Comparison of ENCODE assay signal across 8 cellular contexts in genomic region chr7:4683884-4684565, GRCh38. TPM values are rescaled to one million over a fixed set of nuclear protein-coding genes. Genes with fewer than 3 reads are reported as not detected.
DNase-seq lines count a peak whose midpoint lies in the region; ATAC-seq and TF ChIP-seq lines count a peak whose summit lies in the region.

No MANE protein-coding gene starts in this region.

- no peak overlapping the region for H2AFZ ChIP-seq in OCI-LY1 (ENCODE audit: low read length)

- H3K4me2 ChIP-seq in OCI-LY1 (ENCODE audit: low read length), result peak overlapping the region; percentile 83

- H3K9me2 ChIP-seq in OCI-LY1 (ENCODE audit: low read depth, low read length), result no peaks in the 10 kb centered on the region

- H3K36me3 ChIP-seq in OCI-LY1 (ENCODE audit: insufficient read depth, low read length) (peaks cover 9% of the 10 kb centered on the region; the same call in 1 of the 2 replicates), ovary (no peaks in the 10 kb centered on the region)

- DNase-seq in GM20000 (ENCODE audit: low spot score), result peak; percentile 50
- peak; percentile 46 for DNase-seq in activated naive CD4-positive, alpha-beta T cell treated with Interleukin-2 at 50 U/mL for 16 hours
- DNase-seq in germinal center (ENCODE audit: low spot score), result peak; percentile 56
- peak; percentile 53 to 71 (median 65) for DNase-seq in ovary

- H3K27ac ChIP-seq in C4-2B (peak overlapping the region; percentile 87), OCI-LY1 (ENCODE audit: low read depth, low read length, poor library complexity, severe bottlenecking) (peak overlapping the region; percentile 62), ovary (peak overlapping the region; percentile 65 to 89)

- H3K27me3 ChIP-seq in OCI-LY1 (ENCODE audit: insufficient read depth, low read length) (no peaks in the 10 kb centered on the region), ovary (no peaks in the 10 kb centered on the region)

- H3K4me1 ChIP-seq in OCI-LY1 (ENCODE audit: insufficient read depth, low read length, severe bottlenecking), result peaks cover 37% of the 10 kb centered on the region
- H3K4me1 ChIP-seq in ovary (ENCODE audit: insufficient read depth), result peaks cover 10% of the 10 kb centered on the region

- TF ChIP-seq CTCF in C4-2B (conservative IDR thresholded peaks at IDR 0.05) (no peak; the same call in 1 of the 2 replicates), GM20000 (IDR thresholded peaks at IDR 0.05; ENCODE audit: extremely low read depth, missing control alignments) (peak; percentile 18), OCI-LY1 (IDR thresholded peaks at IDR 0.05; ENCODE audit: low read length) (peak; percentile 49), ovary (IDR thresholded peaks at IDR 0.05) (no peak)

- no peak for ATAC-seq in GM18858 (IDR thresholded peaks at IDR 0.05; ENCODE audit: unreplicated experiment)
- ATAC-seq in HG02798 (IDR thresholded peaks at IDR 0.05; ENCODE audit: poor library complexity, unreplicated experiment), result no peak

- H3F3A ChIP-seq in OCI-LY1 (ENCODE audit: insufficient read depth, low read length), result no peaks in the 10 kb centered on the region

- intact Hi-C loops in ovary (cut with DNase I), result loop anchor here (2.0 to 10.0 kb wide), 6 partner anchors 41 to 63 kb away; no protein-coding TSS in a partner anchor

- peak overlapping the region; percentile 90 for H3K4me3 ChIP-seq in OCI-LY1 (ENCODE audit: low read depth, low read length, poor library complexity, severe bottlenecking)
- H3K4me3 ChIP-seq in ovary, result peak overlapping the region; percentile 81

- TF ChIP-seq POLR2A in ovary (IDR thresholded peaks at IDR 0.05), result no peak

- 0 to 3% (median 1%) methylated on average over 16 of the region's 16 CpGs for WGBS in ovary, 3 donors

- H3K9ac ChIP-seq in OCI-LY1 (ENCODE audit: low read length), result peak overlapping the region; percentile 91

- TF ChIP-seq EP300 in ovary (IDR thresholded peaks at IDR 0.05), result no peak

- no peaks in the 10 kb centered on the region for H3K9me3 ChIP-seq in OCI-LY1 (ENCODE audit: low read length)
- H3K9me3 ChIP-seq in ovary, result no peaks in the 10 kb centered on the region

- peaks cover 57% of the 10 kb centered on the region for H3K79me2 ChIP-seq in OCI-LY1 (ENCODE audit: insufficient read depth, low read length)

- H4K20me1 ChIP-seq in OCI-LY1 (ENCODE audit: insufficient read depth, low read length), result no peaks in the 10 kb centered on the region

RNA-seq across cellular contexts. Expression of gene FOXK1, which starts 1.9 kb away (rescaled TPM):
- 10 to 100 TPM; 10.9 to 43.9 (median 32.6) TPM for total RNA-seq in ovary
- polyA plus RNA-seq in ovary, result 10 to 100 TPM in 1 of 2 donors, 1 to 10 TPM in 1; 5.8 to 10.4 TPM

Comparison
In these comparisons a context has a peak if more than half of its experiments do, and no peak if none do; other contexts are left out.
1. CTCF ChIP-seq: peak in GM20000 (single experiment) and OCI-LY1 (single experiment); none in C4-2B (single experiment) and ovary (0 of 3).
2. Peak in every context shown above with its lines, with median percentiles within 50 percentile points of each other: H3K27ac ChIP-seq and DNase-seq.